ENCODE assay signal across 8 cellular contexts in genomic region chr4:167150587-167150986, GRCh38.
"Had no signal": no experiment of that assay in that cellular context is flagged by ENCODE, and none has a peak within 500 bp of the region (broad histone marks: within the 10 kb centered on the region; RNA-seq: fewer than 3 reads in every experiment).

No MANE protein-coding gene starts in this region.

- H3K9me3 ChIP-seq: HAP-1 had no signal

- DNase-seq: GM23248, GOT3, H7, HFFc6, IMR-90 had no signal

- H3K27ac ChIP-seq: GM23248 had no signal

- H3K4me3 ChIP-seq: GM23248, HAP-1, K562 had no signal

- H3K36me3 ChIP-seq: HAP-1 had no signal

- H3K4me1 ChIP-seq: HAP-1 had no signal

- ATAC-seq: HCT116, K562 had no signal
